In genomic region chr5:139650689-139651501, GRCh38 we compare ENCODE assay signal across 8 cellular contexts. TPM values are rescaled to one million over a fixed set of nuclear protein-coding genes. Genes with fewer than 3 reads are reported as not detected.
DNase-seq lines count a peak whose midpoint lies in the region; ATAC-seq and TF ChIP-seq lines count a peak whose summit lies in the region.

No MANE protein-coding gene starts in this region.

- peaks cover 14% of the 10 kb centered on the region for H3K27me3 Mint-ChIP-seq in nephron (ENCODE audit: low read depth)
- H3K27me3 Mint-ChIP-seq in T-helper 2 cell treated with Interferon-gamma antibody and Interleukin-4, amounts not matched to agents 5 μg/mL and 100 μg/mL, for 36 hours (ENCODE audit: low read depth) = peaks cover 66% of the 10 kb centered on the region

- no peak for TF ChIP-seq CTCF in GM06990 (IDR thresholded peaks at IDR 0.05; ENCODE audit: insufficient read depth, low read length, poor library complexity, severe bottlenecking)
- no peak for TF ChIP-seq CTCF in fibroblast of lung (conservative IDR thresholded peaks at IDR 0.05 in 1 of 2, IDR thresholded peaks at IDR 0.05 in 1 of 2; ENCODE audit: low read depth in 1 of 2, low read length in 2 of 2)
- no peak for TF ChIP-seq CTCF in nephron (IDR thresholded peaks at IDR 0.05; ENCODE audit: unreplicated experiment in 3 of 3)
- no peak for TF ChIP-seq CTCF in GM13977 (IDR thresholded peaks at IDR 0.05; ENCODE audit: extremely low read depth, insufficient read depth, missing control alignments)

- H3K4me1 ChIP-seq in SJCRH30 = peaks cover 41% of the 10 kb centered on the region
- H3K4me1 ChIP-seq in fibroblast of lung (ENCODE audit: control insufficient read depth, extremely low read depth, insufficient read depth, low read length) = peaks cover 28% of the 10 kb centered on the region

- peak overlapping the region; percentile 75 for H3K4me2 ChIP-seq in fibroblast of lung (ENCODE audit: extremely low read depth, insufficient read depth, low read length)

- H3K36me3 ChIP-seq in GM06990 (ENCODE audit: control insufficient read depth, insufficient read depth, low read length) = no peaks in the 10 kb centered on the region
- H3K36me3 ChIP-seq in SJCRH30 = 0 out of 2 replicates have a peak, but pooled peaks cover 2% of the 10 kb centered on the region
- H3K36me3 ChIP-seq in fibroblast of lung (ENCODE audit: control insufficient read depth, insufficient read depth, low read length) = no peaks in the 10 kb centered on the region

- DNase-seq in GM06990 (ENCODE audit: extremely low read depth, insufficient read length) (no peak), SJCRH30 (peak; percentile 89 to 90), fibroblast of lung (ENCODE audit: low read depth in 2 of 2) (no peak), GM13977 (ENCODE audit: low spot score) (no peak), NCI-H1092 (lab: John Stamatoyannopoulos, UW) (no peak)
- DNase-seq in T-helper 2 cell treated with Interferon-gamma antibody and Interleukin-4, amounts not matched to agents 5 μg/mL and 100 μg/mL, for 36 hours (ENCODE audit: low spot score) = no peak

- in situ Hi-C loops in GM13977 (cut with MboI; ENCODE audit: low pct_unique_long_range_greater_than_20kb, low sequenced_read_pairs, unreplicated experiment) = no loop called here

- H3K4me1 Mint-ChIP-seq in nephron = peaks cover 59% of the 10 kb centered on the region
- peaks cover 20% of the 10 kb centered on the region for H3K4me1 Mint-ChIP-seq in T-helper 2 cell treated with Interferon-gamma antibody and Interleukin-4, amounts not matched to agents 5 μg/mL and 100 μg/mL, for 36 hours (ENCODE audit: low read depth)

- H3K4me3 ChIP-seq in GM06990 (replicated peaks; ENCODE audit: low read depth, low read length) = peak overlapping the region; percentile 84
- H3K4me3 ChIP-seq in SJCRH30 = peak overlapping the region; percentile 92
- peak overlapping the region; percentile 25 to 75 (median 54) for H3K4me3 ChIP-seq in fibroblast of lung (replicated peaks in 1 of 4; ENCODE audit: control extremely low read depth in 1 of 4, insufficient read depth in 1 of 4, low read depth in 3 of 4, low read length in 4 of 4)

- H3K79me2 ChIP-seq in fibroblast of lung (ENCODE audit: control insufficient read depth, insufficient read depth, low read length) = peaks cover 25% of the 10 kb centered on the region

- H3K9me3 ChIP-seq in SJCRH30 (replicated peaks) (no peaks in the 10 kb centered on the region), fibroblast of lung (ENCODE audit: control insufficient read depth, insufficient read depth, low read depth, low read length) (no peaks in the 10 kb centered on the region)

- H3K9ac ChIP-seq in fibroblast of lung (ENCODE audit: insufficient read depth, low read length) = peak overlapping the region; percentile 34

- no peaks in the 10 kb centered on the region for H4K20me1 ChIP-seq in fibroblast of lung (ENCODE audit: control insufficient read depth, extremely low read depth, insufficient read depth, low read length)

- H3K4me3 Mint-ChIP-seq in nephron = peak overlapping the region; percentile 79 to 98 (median 83)
- no peak overlapping the region for H3K4me3 Mint-ChIP-seq in T-helper 2 cell treated with Interferon-gamma antibody and Interleukin-4, amounts not matched to agents 5 μg/mL and 100 μg/mL, for 36 hours

- no peaks in the 10 kb centered on the region for H3K27me3 ChIP-seq in GM06990 (replicated peaks; ENCODE audit: control insufficient read depth, insufficient read depth, low read length)
- H3K27me3 ChIP-seq in SJCRH30 = no peaks in the 10 kb centered on the region
- H3K27me3 ChIP-seq in fibroblast of lung (ENCODE audit: control insufficient read depth, insufficient read depth, low read length) = peaks cover 8% of the 10 kb centered on the region

- H3K27ac Mint-ChIP-seq in nephron = peak overlapping the region; percentile 93 to 96 (median 95)
- H3K27ac Mint-ChIP-seq in T-helper 2 cell treated with Interferon-gamma antibody and Interleukin-4, amounts not matched to agents 5 μg/mL and 100 μg/mL, for 36 hours = no peak overlapping the region

- peaks cover 4% of the 10 kb centered on the region for H3K36me3 Mint-ChIP-seq in nephron (ENCODE audit: low read depth)
- H3K36me3 Mint-ChIP-seq in T-helper 2 cell treated with Interferon-gamma antibody and Interleukin-4, amounts not matched to agents 5 μg/mL and 100 μg/mL, for 36 hours (ENCODE audit: low read depth) = no peaks in the 10 kb centered on the region

- peak overlapping the region; percentile 79 for H3K27ac ChIP-seq in SJCRH30
- peak overlapping the region; percentile 78 for H3K27ac ChIP-seq in fibroblast of lung (ENCODE audit: insufficient read depth, low read length)

- H3K9me3 Mint-ChIP-seq in nephron = no peaks in the 10 kb centered on the region
- no peaks in the 10 kb centered on the region for H3K9me3 Mint-ChIP-seq in T-helper 2 cell treated with Interferon-gamma antibody and Interleukin-4, amounts not matched to agents 5 μg/mL and 100 μg/mL, for 36 hours

- ATAC-seq in HG03135 (IDR thresholded peaks at IDR 0.05; ENCODE audit: unreplicated experiment) = no peak

- no peak overlapping the region for H2AFZ ChIP-seq in fibroblast of lung (ENCODE audit: low read length)

RNA-seq across cellular contexts. Expression of gene CXXC5, which starts 2.7 kb away (rescaled TPM):
- total RNA-seq in SJCRH30 (2014; rRNA removed; shearing (Covaris generic)) = 76.8 and 81.4 TPM in 2 replicates
- 29.0 and 43.9 TPM in 2 replicates for total RNA-seq in fibroblast of lung
- 15.8 and 18.6 TPM in 2 replicates for polyA plus RNA-seq in fibroblast of lung
- polyA plus RNA-seq in fibroblast of lung (2012) = 17.6 and 19.7 TPM in 2 replicates
- polyA minus RNA-seq in fibroblast of lung (ENCODE audit: low replicate concordance) = 8.7 and 22.1 TPM in 2 replicates

Comparison
In these comparisons a context has a peak if more than half of its experiments do, and no peak if none do; other contexts are left out.
1. DNase-seq: peak in SJCRH30 (2 of 2); none in GM06990 (single experiment), fibroblast of lung (0 of 2), GM13977 (single experiment), T-helper 2 cell treated with Interferon-gamma antibody and Interleukin-4, amounts not matched to agents 5 μg/mL and 100 μg/mL, for 36 hours (single experiment) and NCI-H1092 (single experiment).
2. Peak in every context shown above with its lines, with median percentiles within 50 percentile points of each other: H3K4me3 ChIP-seq.